In the genomic region with DNA sequence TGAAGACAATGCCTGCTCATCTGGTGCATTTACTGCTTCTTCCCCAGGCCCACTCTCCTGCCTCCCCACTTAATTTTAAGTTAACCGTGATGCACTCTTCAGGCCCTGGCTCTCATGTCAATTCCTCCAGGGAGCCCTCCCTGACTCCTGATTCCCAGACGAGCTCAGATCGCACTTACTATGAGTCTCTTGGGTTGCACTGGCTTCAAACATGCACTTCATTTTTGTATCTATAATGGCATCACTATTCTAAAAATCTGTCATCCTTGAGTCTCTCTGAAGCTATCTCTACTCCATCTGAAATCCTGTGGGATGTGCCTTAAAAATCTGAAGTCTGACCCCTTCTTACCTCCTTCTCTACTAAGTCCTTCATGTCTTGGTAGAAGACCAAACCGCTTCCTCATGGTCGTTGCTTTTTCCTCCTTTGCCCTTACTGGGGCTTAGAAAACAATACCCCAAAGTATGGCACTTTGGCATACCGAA, we compare ENCODE assay signal across 9 cellular contexts. TPM values are rescaled to one million over a fixed set of nuclear protein-coding genes. Genes with fewer than 3 reads are reported as not detected.
DNase-seq lines count a peak whose midpoint lies in the region; ATAC-seq and TF ChIP-seq lines count a peak whose summit lies in the region.
"Had no signal": no experiment of that assay in that cellular context is flagged by ENCODE, and none has a peak within 500 bp of the region (broad histone marks: within the 10 kb centered on the region; RNA-seq: fewer than 3 reads in every experiment).

No MANE protein-coding gene starts in this region.

- intact Hi-C loops in activated B cell treated with CpG ODN at 0.5 μM for 24 hours (cut with micrococcal nuclease) = no loop called here
- intact Hi-C loops in mucosa of descending colon (cut with DNase I, micrococcal nuclease) = loop anchor here in 1 of 2 donors (2.0 kb wide), 1 partner anchor 58 kb away; no protein-coding TSS in a partner anchor

- CTCF ChIA-PET in activated B cell treated with CpG ODN at 0.5 μM for 24 hours (lab: Charles Lee) = interaction anchor here (0.9 to 3.8 kb wide), 16 partner anchors 12 to 102 kb away, joined by 3 to 239 read pairs (median 8); partner anchors contain the start of genes BCL2L1 and TPX2

- TF ChIP-seq CTCF in activated B cell treated with CpG ODN at 0.5 μM for 24 hours (IDR thresholded peaks at IDR 0.05) = no peak
- TF ChIP-seq CTCF in mucosa of descending colon (IDR thresholded peaks at IDR 0.05) = no peak

- no peaks in the 10 kb centered on the region for H3K27me3 ChIP-seq in iPS-20b (ENCODE audit: insufficient read depth, low read length)

- peak; percentile 17 for DNase-seq in DMS153 treated with DMSO at 0.1 percent for 48 hours (lab: John Stamatoyannopoulos, UW; ENCODE audit: unreplicated experiment)
- no peak for DNase-seq in DMS153 (lab: John Stamatoyannopoulos, UW)
- DNase-seq in activated B cell treated with CpG ODN at 0.5 μM for 24 hours = no peak
- no peak for DNase-seq in mucosa of descending colon
- DNase-seq in NCI-H1436 treated with DMSO at 0.1 percent for 48 hours (lab: John Stamatoyannopoulos, UW) = no peak
- no peak for DNase-seq in hepatic stellate cell (ENCODE audit: low spot score)

- H3K4me3 ChIP-seq in iPS-20b (ENCODE audit: low read length) (peak overlapping the region; percentile 65; the same call in 1 of the 2 replicates), mucosa of descending colon (no peak overlapping the region)

- H3K36me3 ChIP-seq in iPS-20b (ENCODE audit: insufficient read depth, low read depth, low read length) (peaks cover 26% of the 10 kb centered on the region), mucosa of descending colon (ENCODE audit: low read depth) (no peaks in the 10 kb centered on the region)

- POLR2A ChIA-PET in activated B cell treated with CpG ODN at 0.5 μM for 24 hours (lab: Charles Lee) = interaction anchor here (1.3 to 3.3 kb wide), 7 partner anchors 13 to 61 kb away, joined by 4 to 132 read pairs (median 12); partner anchors contain the start of gene BCL2L1

- no peaks in the 10 kb centered on the region for H3K9me3 Mint-ChIP-seq in activated B cell treated with CpG ODN at 0.5 μM for 24 hours
- no peaks in the 10 kb centered on the region for H3K9me3 Mint-ChIP-seq in stimulated activated memory B cell treated with anti-CD40 and anti-IgM and Interleukin-4, amounts not matched to agents 10 μg/mL and 1 μg/mL and 100 μg/mL, for 72 hours

- H3K27me3 Mint-ChIP-seq in activated B cell treated with CpG ODN at 0.5 μM for 24 hours = no peaks in the 10 kb centered on the region
- H3K27me3 Mint-ChIP-seq in stimulated activated memory B cell treated with anti-CD40 and anti-IgM and Interleukin-4, amounts not matched to agents 10 μg/mL and 1 μg/mL and 100 μg/mL, for 72 hours = no peaks in the 10 kb centered on the region

- H3K27ac Mint-ChIP-seq in activated B cell treated with CpG ODN at 0.5 μM for 24 hours = peak overlapping the region; percentile 75
- H3K27ac Mint-ChIP-seq in stimulated activated memory B cell treated with anti-CD40 and anti-IgM and Interleukin-4, amounts not matched to agents 10 μg/mL and 1 μg/mL and 100 μg/mL, for 72 hours = peak overlapping the region; percentile 45

- H3K4me3 Mint-ChIP-seq in activated B cell treated with CpG ODN at 0.5 μM for 24 hours = peak overlapping the region; percentile 76
- H3K4me3 Mint-ChIP-seq in stimulated activated memory B cell treated with anti-CD40 and anti-IgM and Interleukin-4, amounts not matched to agents 10 μg/mL and 1 μg/mL and 100 μg/mL, for 72 hours = peak overlapping the region; percentile 65

- ATAC-seq in activated B cell treated with CpG ODN at 0.5 μM for 24 hours (ENCODE audit: low read depth) (no peak), mucosa of descending colon (no peak)
- ATAC-seq in stimulated activated memory B cell treated with anti-CD40 and anti-IgM and Interleukin-4, amounts not matched to agents 10 μg/mL and 1 μg/mL and 100 μg/mL, for 72 hours = no peak

- peak overlapping the region; percentile 38; the same call in 1 of the 2 replicates for H3K9ac ChIP-seq in iPS-20b (ENCODE audit: low read depth, low read length)

- H3K4me1 Mint-ChIP-seq in activated B cell treated with CpG ODN at 0.5 μM for 24 hours = peaks cover 36% of the 10 kb centered on the region
- peaks cover 50% of the 10 kb centered on the region for H3K4me1 Mint-ChIP-seq in stimulated activated memory B cell treated with anti-CD40 and anti-IgM and Interleukin-4, amounts not matched to agents 10 μg/mL and 1 μg/mL and 100 μg/mL, for 72 hours

- no peaks in the 10 kb centered on the region for H3K9me3 ChIP-seq in iPS-20b (ENCODE audit: insufficient read depth, low read depth, low read length)
- H3K9me3 ChIP-seq in mucosa of descending colon = no peaks in the 10 kb centered on the region

- no peak overlapping the region for H3K27ac ChIP-seq in iPS-20b (ENCODE audit: low read length)
- H3K27ac ChIP-seq: 22Rv1 had no signal

- peaks cover 5% of the 10 kb centered on the region; the same call in 1 of the 2 replicates for H3K4me1 ChIP-seq in iPS-20b (ENCODE audit: insufficient read depth, low read length)
- peaks cover 59% of the 10 kb centered on the region for H3K4me1 ChIP-seq in mucosa of descending colon (ENCODE audit: low read depth)

- H3K36me3 Mint-ChIP-seq in activated B cell treated with CpG ODN at 0.5 μM for 24 hours (ENCODE audit: low read depth) = peaks cover 25% of the 10 kb centered on the region
- peaks cover 32% of the 10 kb centered on the region for H3K36me3 Mint-ChIP-seq in stimulated activated memory B cell treated with anti-CD40 and anti-IgM and Interleukin-4, amounts not matched to agents 10 μg/mL and 1 μg/mL and 100 μg/mL, for 72 hours

RNA-seq across cellular contexts. Expression of gene COX4I2, which starts 24.7 kb away (rescaled TPM):
- total RNA-seq in activated B cell treated with CpG ODN at 0.5 μM for 24 hours (not detected in 2 replicates), mucosa of descending colon (under 1 TPM; 0.63 to 0.90 (median 0.76) TPM)

RNA-seq across cellular contexts. Expression of gene ID1, which starts 57.3 kb away (rescaled TPM):
- total RNA-seq in activated B cell treated with CpG ODN at 0.5 μM for 24 hours = 0.20 and 0.60 TPM in 2 replicates
- 100 to 1,000 TPM; 172 to 414 (median 201) TPM for total RNA-seq in mucosa of descending colon

Comparison
In these comparisons a context has a peak if more than half of its experiments do, and no peak if none do; other contexts are left out.
1. RNA of gene ID1, which starts 57.3 kb away (total RNA-seq): 172 to 414 TPM in mucosa of descending colon; 0.20 to 0.60 TPM in activated B cell treated with CpG ODN at 0.5 μM for 24 hours; every median in the first group is over 100 times any median in the second.